22 cellular contexts compared by ENCODE assay signal in the genomic region with DNA sequence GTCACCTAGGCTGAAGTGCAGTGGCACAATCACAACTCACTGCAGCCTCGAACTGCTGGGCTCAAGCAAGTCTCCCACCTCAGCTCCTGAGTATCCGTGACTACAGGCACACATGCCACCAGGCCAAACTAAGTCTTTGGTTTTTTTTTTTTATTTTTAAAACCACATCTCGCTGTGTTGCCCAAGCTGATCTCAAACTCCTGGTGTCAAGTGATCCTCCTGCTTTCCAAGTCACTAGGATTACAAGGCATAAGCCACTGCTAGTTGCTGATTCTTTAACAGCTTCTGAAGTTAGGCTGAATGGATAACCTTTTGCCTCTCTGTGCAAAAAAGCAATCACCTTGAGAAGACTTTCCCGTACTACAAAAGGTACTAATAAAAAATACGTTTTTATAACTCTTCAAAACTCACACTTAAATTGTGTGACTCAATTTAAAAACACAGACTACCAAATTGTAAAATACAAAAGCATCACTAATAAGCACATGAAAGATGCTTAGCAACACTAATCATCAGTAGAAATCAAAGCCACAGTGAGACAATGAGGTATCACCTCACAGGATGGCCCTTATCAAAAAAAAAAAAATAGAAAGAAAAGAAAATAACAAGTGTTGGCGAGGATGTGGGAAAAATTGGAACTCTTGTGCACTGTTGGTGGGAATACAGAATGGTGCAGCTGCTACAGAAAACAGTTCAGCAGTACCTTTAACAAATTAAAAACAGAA.
"Had no signal": no experiment of that assay in that cellular context is flagged by ENCODE, and none has a peak within 500 bp of the region (broad histone marks: within the 10 kb centered on the region; RNA-seq: fewer than 3 reads in every experiment).

No MANE protein-coding gene starts in this region.

- H3K4me3 Mint-ChIP-seq: immature natural killer cell, memory B cell, naive B cell, nephron, type B pancreatic cell had no signal

- H3K79me2 ChIP-seq: parathyroid adenoma had no signal

- H3K27me3 ChIP-seq: esophagus squamous epithelium, uterus had no signal

- FAIRE-seq: keratinocyte had no signal

- DNase-seq: cortex of kidney; effector memory CD4-positive, alpha-beta T cell; esophagus squamous epithelium; foreskin fibroblast; immature natural killer cell; left cardiac atrium; left ventricle myocardium inferior; lower lobe of right lung; naive B cell; occipital lobe; retina; stimulated activated CD4-positive, alpha-beta T cell treated with anti-CD3 and anti-CD28 coated beads, Interleukin-2, amount 100 ng/mL, for 24 hours; stimulated activated naive CD4-positive, alpha-beta T cell treated with Interleukin-2 at 50 U/mL for 16 hours; uterus had no signal

- H3K27ac Mint-ChIP-seq: immature natural killer cell, memory B cell, naive B cell, nephron, type B pancreatic cell had no signal

- H3K9me3 ChIP-seq: esophagus squamous epithelium, lower lobe of right lung, prostate gland, uterus had no signal

- H3K27me3 Mint-ChIP-seq: type B pancreatic cell had no signal

- H3K36me3 ChIP-seq: esophagus squamous epithelium, lower lobe of right lung, prostate gland, uterus had no signal

- H3K27ac ChIP-seq: left ventricle myocardium inferior, lower lobe of right lung, parathyroid adenoma, prostate gland, uterus had no signal

- H3K4me1 Mint-ChIP-seq: immature natural killer cell, memory B cell, naive B cell had no signal

- H3K9ac ChIP-seq: parathyroid adenoma had no signal

- H2AFZ ChIP-seq: parathyroid adenoma had no signal

- H3K36me3 Mint-ChIP-seq: immature natural killer cell, memory B cell had no signal

- H3K4me1 ChIP-seq: parathyroid adenoma, prostate gland, uterus had no signal

- ATAC-seq: left cardiac atrium, lower lobe of right lung, sciatic nerve had no signal

- H3K4me3 ChIP-seq: esophagus squamous epithelium, left ventricle myocardium inferior, lower lobe of right lung, prostate gland, skin epidermis, uterus had no signal
